Comparison of ENCODE assay signal across 10 cellular contexts in the genomic region with DNA sequence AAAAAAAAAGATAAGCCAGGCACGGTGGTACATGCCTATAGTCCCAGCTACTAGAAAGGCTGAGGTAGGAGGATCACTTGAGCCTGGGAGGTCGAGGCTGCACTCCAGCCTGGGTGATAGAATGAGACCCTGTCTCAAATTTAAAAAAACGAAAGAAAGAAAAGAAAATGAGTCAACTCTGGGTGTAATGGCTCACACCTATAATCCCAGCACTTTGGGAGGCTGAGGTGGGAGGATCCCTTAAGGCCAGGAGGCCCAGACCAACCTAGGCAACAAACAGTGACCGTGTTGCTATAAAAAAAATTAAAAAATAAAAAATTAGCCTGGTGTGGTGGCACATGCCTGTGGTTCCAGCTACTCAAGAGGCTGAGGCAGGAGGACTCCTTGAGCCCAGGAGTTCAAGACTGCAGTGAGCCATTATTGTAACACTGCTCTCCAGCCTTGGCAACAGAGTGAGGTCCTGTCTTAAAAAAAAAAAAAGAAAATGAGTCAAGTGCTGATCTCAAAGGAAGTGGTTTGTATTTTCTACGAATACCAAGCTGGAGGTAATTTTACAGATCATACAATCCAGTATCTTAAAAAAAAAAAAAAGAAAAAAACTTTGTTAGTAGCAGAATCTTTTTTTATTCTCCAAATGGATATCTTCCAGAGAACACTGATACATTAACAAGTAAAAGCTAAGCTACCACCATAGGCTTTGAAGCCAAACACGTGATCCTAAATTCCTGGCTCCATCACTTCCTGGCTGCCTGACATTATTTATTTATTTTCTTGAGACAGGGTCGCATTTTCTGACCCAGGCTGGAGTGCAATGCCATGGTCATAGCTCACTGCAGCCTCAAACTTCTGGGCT. TPM values are rescaled to one million over a fixed set of nuclear protein-coding genes. Genes with fewer than 3 reads are reported as not detected.
DNase-seq lines count a peak whose midpoint lies in the region; ATAC-seq and TF ChIP-seq lines count a peak whose summit lies in the region.
"Had no signal": no experiment of that assay in that cellular context is flagged by ENCODE, and none has a peak within 500 bp of the region (broad histone marks: within the 10 kb centered on the region; RNA-seq: fewer than 3 reads in every experiment).

No MANE protein-coding gene starts in this region.

- H3K27me3 ChIP-seq in thyroid gland (no peaks in the 10 kb centered on the region), transverse colon (no peaks in the 10 kb centered on the region)
- H3K27me3 ChIP-seq: BLaER1, esophagus squamous epithelium had no signal

- H3K9me3 ChIP-seq in thyroid gland (no peaks in the 10 kb centered on the region), transverse colon (no peaks in the 10 kb centered on the region)
- H3K9me3 ChIP-seq: BLaER1, esophagus squamous epithelium had no signal

- no peaks in the 10 kb centered on the region for H3K9me3 Mint-ChIP-seq in activated naive CD4-positive, alpha-beta T cell treated with anti-CD3 and anti-CD28 coated beads for 36 hours

- peak overlapping the region; percentile 51 to 75 (median 58) for H3K27ac ChIP-seq in thyroid gland
- peak overlapping the region in 2 of 4 donors; percentile 30 to 31 for H3K27ac ChIP-seq in transverse colon
- H3K27ac ChIP-seq: BLaER1 had no signal

- H3K4me3 Mint-ChIP-seq in activated naive CD4-positive, alpha-beta T cell treated with anti-CD3 and anti-CD28 coated beads for 36 hours = peak overlapping the region; percentile 9

- no peak for TF ChIP-seq CTCF in thyroid gland (IDR thresholded peaks at IDR 0.05)
- TF ChIP-seq CTCF in transverse colon (IDR thresholded peaks at IDR 0.05) = no peak

- CTCF ChIA-PET in activated naive CD4-positive, alpha-beta T cell treated with anti-CD3 and anti-CD28 coated beads for 36 hours (lab: Charles Lee) = interaction anchor here (0.6 to 4.2 kb wide), 4 partner anchors 38 to 87 kb away, joined by 3 to 32 read pairs (median 14); a partner anchor contains a TSS

- H3K4me1 Mint-ChIP-seq in activated naive CD4-positive, alpha-beta T cell treated with anti-CD3 and anti-CD28 coated beads for 36 hours (ENCODE audit: low read depth) = peaks cover 44% of the 10 kb centered on the region

- in situ Hi-C loops in transverse colon (cut with MboI; ENCODE audit: low pct_ligation_motif_present in 1 of 4, low pct_unique_long_range_greater_than_20kb in 1 of 4, low sequenced_read_pairs in 3 of 4) = no loop called here

- H3K4me1 ChIP-seq in thyroid gland = peaks cover 34 to 39% of the 10 kb centered on the region in 2 donors
- peaks cover 0 to 21% (median 6%) of the 10 kb centered on the region in 4 donors for H3K4me1 ChIP-seq in transverse colon

- TF ChIP-seq EP300 in transverse colon (IDR thresholded peaks at IDR 0.05; ENCODE audit: low read depth) = no peak

- 52% methylated on average over 7 of the region's 7 CpGs for WGBS in thyroid gland, 2 donors
- WGBS in transverse colon (ENCODE audit: low coverage in 1 of 2), 2 donors = 48 to 65% methylated on average over 7 of the region's 7 CpGs

- no peak for TF ChIP-seq POLR2A in thyroid gland (IDR thresholded peaks at IDR 0.05)
- no peak for TF ChIP-seq POLR2A in transverse colon (IDR thresholded peaks at IDR 0.05)

- DNase-seq in activated naive CD4-positive, alpha-beta T cell treated with anti-CD3 and anti-CD28 coated beads for 36 hours = peak; percentile 62
- no peak for DNase-seq in activated naive CD4-positive, alpha-beta T cell treated with anti-CD3 and anti-CD28 coated beads, Interleukin-2, amount 50 U/mL, for 16 hours
- DNase-seq in activated T-cell treated with anti-CD3 and anti-CD28 coated beads, Interleukin-2, amount 50 U/mL, for 1 hour = peak; percentile 45
- peak; percentile 26 for DNase-seq in foreskin melanocyte
- no peak for DNase-seq in thyroid gland
- no peak for DNase-seq in NCI-H2227 (lab: John Stamatoyannopoulos, UW; ENCODE audit: unreplicated experiment)
- DNase-seq in transverse colon = no peak
- DNase-seq: esophagus squamous epithelium had no signal

- H3K36me3 ChIP-seq in thyroid gland (no peaks in the 10 kb centered on the region), transverse colon (no peaks in the 10 kb centered on the region)
- H3K36me3 ChIP-seq: esophagus squamous epithelium had no signal

- ATAC-seq in GM21786 (IDR thresholded peaks at IDR 0.05; ENCODE audit: unreplicated experiment) = no peak

- intact Hi-C loops in activated naive CD4-positive, alpha-beta T cell treated with anti-CD3 and anti-CD28 coated beads for 36 hours (cut with micrococcal nuclease) = no loop called here
- intact Hi-C loops in thyroid gland (cut with DNase I) (no loop called here), transverse colon (cut with DNase I; ENCODE audit: low total_unique reads) (no loop called here)

- H3K4me3 ChIP-seq in thyroid gland (replicated peaks in 1 of 3) (no peak overlapping the region), transverse colon (no peak overlapping the region)
- H3K4me3 ChIP-seq: BLaER1, esophagus squamous epithelium had no signal

- H3K27me3 Mint-ChIP-seq in activated naive CD4-positive, alpha-beta T cell treated with anti-CD3 and anti-CD28 coated beads for 36 hours (ENCODE audit: low read depth) = no peaks in the 10 kb centered on the region

- H3K36me3 Mint-ChIP-seq in activated naive CD4-positive, alpha-beta T cell treated with anti-CD3 and anti-CD28 coated beads for 36 hours (ENCODE audit: low read depth) = no peaks in the 10 kb centered on the region

- H3K27ac Mint-ChIP-seq in activated naive CD4-positive, alpha-beta T cell treated with anti-CD3 and anti-CD28 coated beads for 36 hours = peak overlapping the region; percentile 79

RNA-seq across cellular contexts. Expression of a gene that starts 5.7 kb away (rescaled TPM):
- 10 to 100 TPM; 33.8 to 36.6 TPM for total RNA-seq in activated naive CD4-positive, alpha-beta T cell treated with anti-CD3 and anti-CD28 coated beads for 36 hours
- total RNA-seq in thyroid gland (10 to 100 TPM; 30.2 to 55.8 (median 42.6) TPM), transverse colon (10 to 100 TPM; 14.3 to 24.8 (median 20.2) TPM)

RNA-seq across cellular contexts. Expression of a gene that starts 24.6 kb away (rescaled TPM):
- total RNA-seq in activated naive CD4-positive, alpha-beta T cell treated with anti-CD3 and anti-CD28 coated beads for 36 hours = 1 to 10 TPM; 2.0 to 2.2 TPM
- 1 to 10 TPM; 2.2 to 2.7 (median 2.3) TPM for total RNA-seq in thyroid gland
- total RNA-seq in transverse colon = 1 to 10 TPM in 1 of 4 donors, under 1 TPM in 3; 0.37 to 6.8 (median 0.67) TPM

Comparison
In these comparisons a context has a peak if more than half of its experiments do, and no peak if none do; other contexts are left out.
1. DNase-seq: peak in activated naive CD4-positive, alpha-beta T cell treated with anti-CD3 and anti-CD28 coated beads for 36 hours (single experiment), activated T-cell treated with anti-CD3 and anti-CD28 coated beads, Interleukin-2, amount 50 U/mL, for 1 hour (single experiment) and foreskin melanocyte (single experiment); none in activated naive CD4-positive, alpha-beta T cell treated with anti-CD3 and anti-CD28 coated beads, Interleukin-2, amount 50 U/mL, for 16 hours (single experiment), thyroid gland (0 of 2), NCI-H2227 (single experiment) and transverse colon (single experiment).